Comparison of ENCODE assay signal across 1 cellular context in genomic region chr5:163456840-163457239, GRCh38.
TF ChIP-seq lines count a peak whose summit lies in the region.

No MANE protein-coding gene starts in this region.

TF ChIP-seq in K562, 482 proteins besides CTCF, POLR2A, EP300 and RAD21:
- TF ChIP-seq MITF (IDR thresholded peaks at IDR 0.05): no peak
- peak; percentile 38; the same call in 1 of the 2 replicates for TF ChIP-seq ZNF384 (IDR thresholded peaks at IDR 0.05; ENCODE audit: low read depth, low read length)
TF ChIP-seq in K562: peak in this region for 1.
